ENCODE assay signal across 12 cellular contexts in genomic region chr2:210459925-210460862, GRCh38. TPM values are rescaled to one million over a fixed set of nuclear protein-coding genes. Genes with fewer than 3 reads are reported as not detected.
DNase-seq lines count a peak whose midpoint lies in the region; ATAC-seq, FAIRE-seq and TF ChIP-seq lines count a peak whose summit lies in the region.
"Had no signal": no experiment of that assay in that cellular context is flagged by ENCODE, and none has a peak within 500 bp of the region (broad histone marks: within the 10 kb centered on the region; RNA-seq: fewer than 3 reads in every experiment).

No MANE protein-coding gene starts in this region.

- H3K23me2 ChIP-seq in H9 (ENCODE audit: insufficient read length, low read depth, low read length, poor library complexity, severe bottlenecking), result no peaks in the 10 kb centered on the region

- no peak overlapping the region for H3K4me2 ChIP-seq in H9 (ENCODE audit: insufficient read depth, insufficient read length, low read length)
- H3K4me2 ChIP-seq in mesendoderm (ENCODE audit: low read length), result no peak overlapping the region
- H3K4me2 ChIP-seq: hepatocyte had no signal

- H3K4ac ChIP-seq in H9 (ENCODE audit: low read depth, low read length), result no peak overlapping the region
- no peak overlapping the region for H3K4ac ChIP-seq in mesendoderm (ENCODE audit: low read depth, low read length)

- no peak overlapping the region for H2AK5ac ChIP-seq in H9 (ENCODE audit: insufficient read length, low read length)
- no peak overlapping the region for H2AK5ac ChIP-seq in mesendoderm (ENCODE audit: low read length)

- no peak overlapping the region for H2BK20ac ChIP-seq in H9 (ENCODE audit: low read depth, low read length, poor library complexity, severe bottlenecking)

- no peak overlapping the region for H3K23ac ChIP-seq in H9 (ENCODE audit: insufficient read length, low read depth, low read length)
- H3K23ac ChIP-seq in mesendoderm (ENCODE audit: low read length), result no peak overlapping the region

- H3K4me1 ChIP-seq in H9 (ENCODE audit: insufficient read depth, low read length) (no peaks in the 10 kb centered on the region), mesendoderm (ENCODE audit: control insufficient read depth, low read depth, low read length) (no peaks in the 10 kb centered on the region)

- H3K36me3 Mint-ChIP-seq in brain, result peaks cover 72% of the 10 kb centered on the region
- H3K36me3 Mint-ChIP-seq in H9 (ENCODE audit: insufficient read depth in 1 of 3, low read depth in 3 of 3), result peaks cover 4 to 30% (median 21%) of the 10 kb centered on the region in 3 experiments; a peak in 6 of 7 replicates

- no peak overlapping the region for H2BK12ac ChIP-seq in H9 (ENCODE audit: insufficient read length, low read depth, low read length)

- H4K20me1 ChIP-seq in H9 (ENCODE audit: control insufficient read depth, insufficient read depth, insufficient read length), result no peaks in the 10 kb centered on the region

- no peak overlapping the region for H3K56ac ChIP-seq in H9 (ENCODE audit: insufficient read length, low read depth, low read length)
- H3K56ac ChIP-seq in mesendoderm (ENCODE audit: low read length), result no peak overlapping the region

- H2BK120ac ChIP-seq in H9 (ENCODE audit: low read depth, low read length, poor library complexity, severe bottlenecking) (no peak overlapping the region), mesendoderm (ENCODE audit: low read depth, low read length) (no peak overlapping the region)

- H4K8ac ChIP-seq in H9 (replicated peaks; ENCODE audit: insufficient read length, low read depth, low read length), result no peak overlapping the region
- H4K8ac ChIP-seq in mesendoderm (ENCODE audit: low read depth, low read length), result no peak overlapping the region

- H3K4me3 Mint-ChIP-seq in brain (no peak overlapping the region), H9 (no peak overlapping the region)
- H3K4me3 Mint-ChIP-seq: activated naive CD8-positive, alpha-beta T cell treated with anti-CD3 and anti-CD28 coated beads, Interleukin-2, amount 10 ng/mL, durations not matched to agents 7 days and 5 days; effector memory CD8-positive, alpha-beta T cell had no signal

- H3K9me3 Mint-ChIP-seq in brain (no peaks in the 10 kb centered on the region), H9 (no peaks in the 10 kb centered on the region)
- H3K9me3 Mint-ChIP-seq: activated naive CD8-positive, alpha-beta T cell treated with anti-CD3 and anti-CD28 coated beads, Interleukin-2, amount 10 ng/mL, durations not matched to agents 7 days and 5 days; effector memory CD8-positive, alpha-beta T cell had no signal

- no peak overlapping the region for H3T11ph ChIP-seq in H9 (ENCODE audit: low read length)

- H3K14ac ChIP-seq in H9 (ENCODE audit: insufficient read depth, low read length), result no peak overlapping the region

- peak; percentile 61 for ATAC-seq in GM21390 (IDR thresholded peaks at IDR 0.05; ENCODE audit: unreplicated experiment)
- peak; percentile 43 for ATAC-seq in HG03066 (IDR thresholded peaks at IDR 0.05; ENCODE audit: low read depth, unreplicated experiment)
- ATAC-seq: effector memory CD8-positive, alpha-beta T cell had no signal

- DNase-seq in GM12891 (ENCODE audit: insufficient read length, low spot score), result no peak
- DNase-seq in H9, result no peak
- DNase-seq in mesendoderm, result no peak
- DNase-seq in islet precursor cell, result no peak
- DNase-seq in activated CD4-positive, alpha-beta T cell treated with anti-CD3 and anti-CD28 coated beads, Interleukin-2, amount 50 U/mL, for 4 hours, result no peak
- DNase-seq: activated naive CD8-positive, alpha-beta T cell treated with anti-CD3 and anti-CD28 coated beads, Interleukin-2, amount 10 ng/mL, durations not matched to agents 7 days and 5 days; effector memory CD8-positive, alpha-beta T cell; stimulated activated CD4-positive, alpha-beta T cell treated with anti-CD3 and anti-CD28 coated beads, Interleukin-2, amount 100 ng/mL, for 24 hours had no signal

- H3K36me3 ChIP-seq in mesendoderm (ENCODE audit: control insufficient read depth, insufficient read depth, low read length), result no peaks in the 10 kb centered on the region

- no peak overlapping the region for H4K91ac ChIP-seq in H9 (ENCODE audit: insufficient read length, low read depth, low read length)

- TF ChIP-seq POLR2A in GM12891 (IDR thresholded peaks at IDR 0.05; ENCODE audit: low read depth, low read length), result no peak

- no peaks in the 10 kb centered on the region for H3K27me3 Mint-ChIP-seq in brain
- H3K27me3 Mint-ChIP-seq in H9 (ENCODE audit: low read depth), result no peaks in the 10 kb centered on the region
- H3K27me3 Mint-ChIP-seq: activated naive CD8-positive, alpha-beta T cell treated with anti-CD3 and anti-CD28 coated beads, Interleukin-2, amount 10 ng/mL, durations not matched to agents 7 days and 5 days; effector memory CD8-positive, alpha-beta T cell had no signal

- no CpG with 5 or more reads among the region's 7 CpGs for WGBS in H9 (ENCODE audit: extremely low coverage, insufficient read length, low lambda C conversion rate)
- WGBS in mesendoderm (ENCODE audit: extremely low coverage, insufficient coverage, low lambda C conversion rate), result no CpG with 5 or more reads among the region's 7 CpGs

- no peak overlapping the region for H3K18ac ChIP-seq in H9 (ENCODE audit: insufficient read length, low read depth, low read length)
- H3K18ac ChIP-seq in mesendoderm (ENCODE audit: low read length), result no peak overlapping the region

- H3K79me2 ChIP-seq in H9 (ENCODE audit: insufficient read depth, low read length) (no peaks in the 10 kb centered on the region), mesendoderm (ENCODE audit: control insufficient read depth, insufficient read depth, low read length) (no peaks in the 10 kb centered on the region)
- H3K79me2 ChIP-seq: hepatocyte had no signal

- H2BK15ac ChIP-seq in H9 (ENCODE audit: low read depth, low read length) (no peak overlapping the region), mesendoderm (replicated peaks; ENCODE audit: low read depth) (no peak overlapping the region)

- no peak overlapping the region for H2AFZ ChIP-seq in H9 (ENCODE audit: low read length)
- H2AFZ ChIP-seq: hepatocyte had no signal

- H3K4me1 Mint-ChIP-seq in brain, result peaks cover 58% of the 10 kb centered on the region
- H3K4me1 Mint-ChIP-seq in H9, result no peaks in the 10 kb centered on the region

- TF ChIP-seq CTCF in brain (conservative IDR thresholded peaks at IDR 0.05) (no peak), H9 (conservative IDR thresholded peaks at IDR 0.05) (no peak)

- H3K27me3 ChIP-seq in H9 (ENCODE audit: insufficient read depth, low read length) (no peaks in the 10 kb centered on the region), mesendoderm (ENCODE audit: insufficient read depth, low read length, poor library complexity) (no peaks in the 10 kb centered on the region)
- H3K27me3 ChIP-seq: hepatocyte had no signal

- H3K27ac Mint-ChIP-seq in brain, result peak overlapping the region in 3 of 5 experiments; percentile 13 to 88 (median 71)
- no peak overlapping the region for H3K27ac Mint-ChIP-seq in H9
- H3K27ac Mint-ChIP-seq: activated naive CD8-positive, alpha-beta T cell treated with anti-CD3 and anti-CD28 coated beads, Interleukin-2, amount 10 ng/mL, durations not matched to agents 7 days and 5 days had no signal

- H3K9me3 ChIP-seq in H9 (ENCODE audit: control insufficient read depth, low read depth, low read length), result no peaks in the 10 kb centered on the region

- no peak overlapping the region for H3K9ac ChIP-seq in H9 (ENCODE audit: extremely low read depth, insufficient read length, low read length)
- H3K9ac ChIP-seq in mesendoderm (ENCODE audit: low read length), result no peak overlapping the region

- peak; percentile 50 for FAIRE-seq in GM12891 (lab: Jason Lieb, UNC)

- no peak overlapping the region for H3K4me3 ChIP-seq in mesendoderm (ENCODE audit: low read length)
- H3K4me3 ChIP-seq: hepatocyte had no signal

- no peak overlapping the region for H3K27ac ChIP-seq in H9 (ENCODE audit: insufficient read length, low read depth, low read length)
- H3K27ac ChIP-seq in mesendoderm (ENCODE audit: low read depth, low read length), result no peak overlapping the region
- H3K27ac ChIP-seq: hepatocyte had no signal

- no peak overlapping the region for H2BK5ac ChIP-seq in H9 (ENCODE audit: insufficient read length, low read length)
- no peak overlapping the region for H2BK5ac ChIP-seq in mesendoderm (ENCODE audit: low read length)

- no peaks in the 10 kb centered on the region for H3K79me1 ChIP-seq in H9 (ENCODE audit: insufficient read depth, low read depth, low read length, poor library complexity, severe bottlenecking)
- no peaks in the 10 kb centered on the region for H3K79me1 ChIP-seq in mesendoderm (ENCODE audit: low read length)

- no peak overlapping the region for H4K5ac ChIP-seq in H9 (ENCODE audit: insufficient read length, low read depth, low read length)
- no peak overlapping the region for H4K5ac ChIP-seq in mesendoderm (ENCODE audit: low read length)

TF ChIP-seq in GM12891, 5 proteins besides CTCF, POLR2A, EP300 and RAD21:
- TF ChIP-seq POLR2AphosphoS5 (IDR thresholded peaks at IDR 0.05; ENCODE audit: low read depth, low read length), result no peak
- TF ChIP-seq SPI1 (IDR thresholded peaks at IDR 0.05; ENCODE audit: low read depth, low read length), result no peak
- TF ChIP-seq POU2F2 (IDR thresholded peaks at IDR 0.05; ENCODE audit: low read depth, low read length), result no peak
- TF ChIP-seq PAX5 (IDR thresholded peaks at IDR 0.05; ENCODE audit: insufficient read depth, low read length, severe bottlenecking), result no peak
- no peak for TF ChIP-seq TAF1 (IDR thresholded peaks at IDR 0.05; ENCODE audit: low read depth, low read length)

RNA-seq across cellular contexts. Expression of gene LANCL1, which starts 16.4 kb away (rescaled TPM):
- polyA plus RNA-seq in GM12891 (2012; ENCODE audit: low read depth, missing spikeins), result 14.6 TPM
- 66.3 TPM for polyA plus RNA-seq in brain (ENCODE audit: insufficient read depth, low read depth, low replicate concordance)
- total RNA-seq in H9 (2021), result 47.8 and 49.9 TPM in 2 replicates
- polyA plus RNA-seq in mesendoderm (2013, experiment 1 of 2), result 20.9 TPM
- polyA plus RNA-seq in mesendoderm (2013, experiment 2 of 2), result 21.0 TPM

Comparison
In these comparisons a context has a peak if more than half of its experiments do, and no peak if none do; other contexts are left out.
1. H3K27ac Mint-ChIP-seq: peak in brain (3 of 5); none in H9 (0 of 3).